ENCODE assay signal across 9 cellular contexts in the genomic region with DNA sequence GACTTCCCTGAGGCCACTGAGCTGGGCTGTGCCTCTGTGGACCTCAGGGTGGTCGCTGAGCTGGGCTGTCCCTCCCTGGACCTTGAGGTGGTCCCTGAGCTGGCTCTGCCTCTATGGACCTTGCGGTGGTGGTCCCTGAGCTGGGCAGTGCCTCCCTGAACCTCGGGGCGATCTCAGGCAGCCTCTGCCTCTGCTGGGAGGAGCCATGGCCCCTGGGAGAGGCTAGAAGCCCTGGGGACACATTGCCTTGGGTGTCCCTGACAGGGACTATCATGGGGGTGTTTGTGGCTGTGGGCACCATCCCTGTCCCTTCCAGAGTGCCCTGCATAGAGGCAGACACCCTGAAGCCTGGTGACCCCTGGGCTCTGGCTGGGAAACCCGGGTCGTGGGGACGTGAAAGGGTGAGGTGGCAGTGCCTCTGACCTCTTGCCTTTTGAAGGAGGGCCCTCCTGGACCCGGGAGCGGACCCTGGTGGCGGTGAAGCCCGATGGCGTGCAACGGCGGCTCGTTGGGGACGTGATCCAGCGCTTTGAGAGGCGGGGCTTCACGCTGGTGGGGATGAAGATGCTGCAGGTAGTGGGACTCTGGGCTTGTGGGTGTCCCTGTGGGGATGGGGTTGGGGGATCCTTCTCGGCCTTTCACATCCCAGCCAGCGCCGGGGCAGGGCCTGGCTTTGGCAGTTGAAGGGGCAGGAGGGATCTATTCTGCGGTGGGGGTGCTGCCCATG. TPM values are rescaled to one million over a fixed set of nuclear protein-coding genes. Genes with fewer than 3 reads are reported as not detected.
DNase-seq lines count a peak whose midpoint lies in the region; ATAC-seq lines count a peak whose summit lies in the region.
"Had no signal": no experiment of that assay in that cellular context is flagged by ENCODE, and none has a peak within 500 bp of the region (broad histone marks: within the 10 kb centered on the region; RNA-seq: fewer than 3 reads in every experiment).

No MANE protein-coding gene starts in this region.

- peaks cover 10% of the 10 kb centered on the region for H3K27me3 Mint-ChIP-seq in activated T-cell treated with anti-CD3 and anti-CD28 coated beads, Interleukin-2, amount 50 U/mL, for 24 hours
- H3K27me3 Mint-ChIP-seq in activated CD4-positive, alpha-beta memory T cell treated with anti-CD3 and anti-CD28 coated beads for 36 hours = no peaks in the 10 kb centered on the region
- no peaks in the 10 kb centered on the region for H3K27me3 Mint-ChIP-seq in stimulated activated memory B cell treated with anti-CD40 and anti-IgM and Interleukin-4, amounts not matched to agents 10 μg/mL and 1 μg/mL and 100 μg/mL, for 72 hours

- peaks cover 6% of the 10 kb centered on the region; the same call in 1 of the 2 replicates for H3K4me1 ChIP-seq in iPS-20b (ENCODE audit: insufficient read depth, low read length)

- H3K36me3 ChIP-seq in iPS-20b (ENCODE audit: insufficient read depth, low read depth, low read length) = peaks cover 28% of the 10 kb centered on the region

- DNase-seq in activated T-cell treated with anti-CD3 and anti-CD28 coated beads, Interleukin-2, amount 50 U/mL, for 24 hours = no peak
- DNase-seq in activated T-cell treated with anti-CD3 and anti-CD28 coated beads, Interleukin-2, amount 50 U/mL, for 1 hour = no peak
- no peak for DNase-seq in activated CD4-positive, alpha-beta memory T cell treated with anti-CD3 and anti-CD28 coated beads for 36 hours
- DNase-seq in anterior cingulate cortex (lab: John Stamatoyannopoulos, UW) = no peak
- DNase-seq: NCI-H1092 treated with DMSO at 0.1 percent for 48 hours had no signal

- no peaks in the 10 kb centered on the region for H3K27me3 ChIP-seq in iPS-20b (ENCODE audit: insufficient read depth, low read length)

- H3K9me3 ChIP-seq in iPS-20b (ENCODE audit: insufficient read depth, low read depth, low read length) = no peaks in the 10 kb centered on the region

- POLR2A ChIA-PET in activated CD4-positive, alpha-beta memory T cell treated with anti-CD3 and anti-CD28 coated beads for 36 hours (lab: Charles Lee) = no interaction called here

- peak overlapping the region; percentile 60; the same call in 1 of the 2 replicates for H3K4me3 ChIP-seq in iPS-20b (ENCODE audit: low read length)

- H3K9me3 Mint-ChIP-seq in activated T-cell treated with anti-CD3 and anti-CD28 coated beads, Interleukin-2, amount 50 U/mL, for 24 hours = no peaks in the 10 kb centered on the region
- H3K9me3 Mint-ChIP-seq in activated CD4-positive, alpha-beta memory T cell treated with anti-CD3 and anti-CD28 coated beads for 36 hours = no peaks in the 10 kb centered on the region
- H3K9me3 Mint-ChIP-seq in stimulated activated memory B cell treated with anti-CD40 and anti-IgM and Interleukin-4, amounts not matched to agents 10 μg/mL and 1 μg/mL and 100 μg/mL, for 72 hours = no peaks in the 10 kb centered on the region

- CTCF ChIA-PET in activated CD4-positive, alpha-beta memory T cell treated with anti-CD3 and anti-CD28 coated beads for 36 hours (lab: Charles Lee) = no interaction called here

- H3K9ac ChIP-seq in iPS-20b (ENCODE audit: low read depth, low read length) = no peak overlapping the region

- no peak overlapping the region for H3K27ac ChIP-seq in iPS-20b (ENCODE audit: low read length)

- ATAC-seq in stimulated activated memory B cell treated with anti-CD40 and anti-IgM and Interleukin-4, amounts not matched to agents 10 μg/mL and 1 μg/mL and 100 μg/mL, for 72 hours = no peak
- ATAC-seq in HG02884 (IDR thresholded peaks at IDR 0.05; ENCODE audit: unreplicated experiment) (no peak), HG03520 (IDR thresholded peaks at IDR 0.05; ENCODE audit: unreplicated experiment) (no peak)

- peaks cover 25% of the 10 kb centered on the region for H3K4me1 Mint-ChIP-seq in activated T-cell treated with anti-CD3 and anti-CD28 coated beads, Interleukin-2, amount 50 U/mL, for 24 hours (ENCODE audit: low read depth)
- peaks cover 24% of the 10 kb centered on the region for H3K4me1 Mint-ChIP-seq in activated CD4-positive, alpha-beta memory T cell treated with anti-CD3 and anti-CD28 coated beads for 36 hours (ENCODE audit: low read depth)
- H3K4me1 Mint-ChIP-seq in stimulated activated memory B cell treated with anti-CD40 and anti-IgM and Interleukin-4, amounts not matched to agents 10 μg/mL and 1 μg/mL and 100 μg/mL, for 72 hours = peaks cover 43% of the 10 kb centered on the region

- peaks cover 13% of the 10 kb centered on the region for H3K36me3 Mint-ChIP-seq in activated T-cell treated with anti-CD3 and anti-CD28 coated beads, Interleukin-2, amount 50 U/mL, for 24 hours (ENCODE audit: low read depth)
- H3K36me3 Mint-ChIP-seq in activated CD4-positive, alpha-beta memory T cell treated with anti-CD3 and anti-CD28 coated beads for 36 hours = no peaks in the 10 kb centered on the region
- no peaks in the 10 kb centered on the region for H3K36me3 Mint-ChIP-seq in stimulated activated memory B cell treated with anti-CD40 and anti-IgM and Interleukin-4, amounts not matched to agents 10 μg/mL and 1 μg/mL and 100 μg/mL, for 72 hours

- intact Hi-C loops in activated CD4-positive, alpha-beta memory T cell treated with anti-CD3 and anti-CD28 coated beads for 36 hours (cut with micrococcal nuclease) = no loop called here

- peak overlapping the region; percentile 62 for H3K4me3 Mint-ChIP-seq in activated T-cell treated with anti-CD3 and anti-CD28 coated beads, Interleukin-2, amount 50 U/mL, for 24 hours
- H3K4me3 Mint-ChIP-seq in activated CD4-positive, alpha-beta memory T cell treated with anti-CD3 and anti-CD28 coated beads for 36 hours = peak overlapping the region; percentile 57
- H3K4me3 Mint-ChIP-seq in stimulated activated memory B cell treated with anti-CD40 and anti-IgM and Interleukin-4, amounts not matched to agents 10 μg/mL and 1 μg/mL and 100 μg/mL, for 72 hours = no peak overlapping the region

- H3K27ac Mint-ChIP-seq in activated T-cell treated with anti-CD3 and anti-CD28 coated beads, Interleukin-2, amount 50 U/mL, for 24 hours = peak overlapping the region; percentile 72
- peak overlapping the region; percentile 43 for H3K27ac Mint-ChIP-seq in activated CD4-positive, alpha-beta memory T cell treated with anti-CD3 and anti-CD28 coated beads for 36 hours
- H3K27ac Mint-ChIP-seq in stimulated activated memory B cell treated with anti-CD40 and anti-IgM and Interleukin-4, amounts not matched to agents 10 μg/mL and 1 μg/mL and 100 μg/mL, for 72 hours = peak overlapping the region; percentile 61

RNA-seq across cellular contexts. Expression of gene NME4, which starts 1.7 kb away (rescaled TPM):
- total RNA-seq in activated CD4-positive, alpha-beta memory T cell treated with anti-CD3 and anti-CD28 coated beads for 36 hours = 10 to 100 TPM; 62.1 to 62.5 TPM

RNA-seq across cellular contexts. Expression of gene DECR2, which starts 3.0 kb away (rescaled TPM):
- total RNA-seq in activated CD4-positive, alpha-beta memory T cell treated with anti-CD3 and anti-CD28 coated beads for 36 hours = 1 to 10 TPM; 8.5 to 8.8 TPM

RNA-seq across cellular contexts. Expression of gene PGAP6, which starts 16.9 kb away (rescaled TPM):
- 10 to 100 TPM; 30.6 to 31.5 TPM for total RNA-seq in activated CD4-positive, alpha-beta memory T cell treated with anti-CD3 and anti-CD28 coated beads for 36 hours

RNA-seq across cellular contexts. Expression of gene RAB11FIP3, which starts 26.7 kb away (rescaled TPM):
- 10 to 100 TPM; 14.8 to 18.4 TPM for total RNA-seq in activated CD4-positive, alpha-beta memory T cell treated with anti-CD3 and anti-CD28 coated beads for 36 hours

RNA-seq across cellular contexts. Expression of gene MRPL28, which starts 28.4 kb away (rescaled TPM):
- total RNA-seq in activated CD4-positive, alpha-beta memory T cell treated with anti-CD3 and anti-CD28 coated beads for 36 hours = 10 to 100 TPM; 76.8 to 77.3 TPM
